In the genomic region with DNA sequence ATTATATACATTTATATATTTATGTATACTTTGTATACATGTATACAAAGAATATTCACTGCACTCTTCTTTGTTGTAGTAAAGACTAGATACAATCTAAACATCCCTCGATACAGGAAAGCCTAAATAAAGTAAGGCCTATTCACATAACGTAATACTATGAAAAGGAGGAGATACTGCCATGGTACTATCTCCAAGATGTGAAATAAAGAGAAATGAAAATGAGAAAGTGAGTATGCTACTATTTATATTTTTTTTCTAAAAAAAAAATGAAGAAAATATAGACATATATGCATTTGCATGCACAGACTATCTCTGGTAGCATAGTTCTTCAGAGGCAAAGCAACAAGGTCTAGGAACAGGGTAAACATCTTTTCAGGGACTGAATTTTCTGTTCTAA, we compare ENCODE assay signal across 22 cellular contexts.
"Had no signal": no experiment of that assay in that cellular context is flagged by ENCODE, and none has a peak within 500 bp of the region (broad histone marks: within the 10 kb centered on the region; RNA-seq: fewer than 3 reads in every experiment).

No MANE protein-coding gene starts in this region.

- ATAC-seq: effector memory CD8-positive, alpha-beta T cell; esophagus mucosa; gastrocnemius medialis; heart right ventricle; left cardiac atrium; left lung; left ventricle myocardium superior; lower lobe of right lung; mucosa of descending colon; naive thymus-derived CD8-positive, alpha-beta T cell had no signal

- DNase-seq: cortex of kidney; effector CD8-positive, alpha-beta T cell; effector memory CD8-positive, alpha-beta T cell; endodermal cell; erythroblast; esophagus squamous epithelium; foreskin fibroblast; foreskin melanocyte; gastrocnemius medialis; glutamatergic neuron; head of caudate nucleus; heart right ventricle; hippocampal formation; left cardiac atrium; left lung; left ventricle myocardium superior; lower lobe of right lung; mesenchymal stem cell; mucosa of descending colon; naive B cell; naive thymus-derived CD8-positive, alpha-beta T cell had no signal
